In genomic region chr11:117985953-117986887, GRCh38 we compare ENCODE assay signal across 8 cellular contexts. TPM values are rescaled to one million over a fixed set of nuclear protein-coding genes. Genes with fewer than 3 reads are reported as not detected.
A peak's percentile ranks its signal among the peaks of the same experiment; 100 is the strongest.
DNase-seq lines count a peak whose midpoint lies in the region; ATAC-seq and TF ChIP-seq lines count a peak whose summit lies in the region.

Gene IL10RA (plus strand): TSS chr11:117986394. CDS start chr11:117986468, 74 bp downstream.

- peak within 1 kb of the TSS; percentile 94 to 98 (median 95) for H3K27ac Mint-ChIP-seq in CD4-positive, CD25-positive, alpha-beta regulatory T cell

- no peaks in the 10 kb centered on the region for H3K27me3 Mint-ChIP-seq in CD4-positive, CD25-positive, alpha-beta regulatory T cell

- TF ChIP-seq CTCF in omental fat pad (IDR thresholded peaks at IDR 0.05) (no peak), testis (IDR thresholded peaks at IDR 0.05) (no peak)

- peaks cover 65% of the 10 kb centered on the region for H3K4me1 ChIP-seq in CD4-positive, CD25-positive, alpha-beta regulatory T cell (ENCODE audit: control insufficient read depth, insufficient read depth, low read length, poor library complexity, severe bottlenecking)
- peaks cover 10% of the 10 kb centered on the region for H3K4me1 ChIP-seq in testis

- H3K4me1 Mint-ChIP-seq in CD4-positive, CD25-positive, alpha-beta regulatory T cell = peaks cover 17 to 55% (median 42%) of the 10 kb centered on the region in 4 donors

- no peak for TF ChIP-seq POLR2A in testis (IDR thresholded peaks at IDR 0.05)

- peak within 1 kb of the TSS; percentile 93 to 98 (median 97) for H3K4me3 Mint-ChIP-seq in CD4-positive, CD25-positive, alpha-beta regulatory T cell

- H3K4me3 ChIP-seq in CD4-positive, CD25-positive, alpha-beta regulatory T cell (ENCODE audit: low read depth, low read length) = peak within 1 kb of the TSS; percentile 100
- H3K4me3 ChIP-seq in testis = peak within 1 kb of the TSS; percentile 52 to 63

- peaks cover 48% of the 10 kb centered on the region for H3K36me3 Mint-ChIP-seq in CD4-positive, CD25-positive, alpha-beta regulatory T cell

- ATAC-seq in CD4-positive, CD25-positive, alpha-beta regulatory T cell (ENCODE audit: low read depth in 2 of 2) = peak; percentile 85 to 88
- ATAC-seq in GM19035 (IDR thresholded peaks at IDR 0.05; ENCODE audit: unreplicated experiment) = peak; percentile 89
- peak; percentile 68 for ATAC-seq in HG03378 (IDR thresholded peaks at IDR 0.05; ENCODE audit: unreplicated experiment)
- ATAC-seq in omental fat pad (ENCODE audit: low FRiP score) = peak; percentile 96

- intact Hi-C loops in testis (cut with DNase I; ENCODE audit: low total_unique reads) = no loop called here

- no peaks in the 10 kb centered on the region for H3K9me3 ChIP-seq in CD4-positive, CD25-positive, alpha-beta regulatory T cell (ENCODE audit: control insufficient read depth in 2 of 2, low read length in 2 of 2)
- no peaks in the 10 kb centered on the region for H3K9me3 ChIP-seq in testis

- 5 to 12% methylated on average over 9 to 54 of the region's 71 CpGs for WGBS in testis, 2 donors

- peaks cover 39% of the 10 kb centered on the region for H3K36me3 ChIP-seq in CD4-positive, CD25-positive, alpha-beta regulatory T cell (ENCODE audit: control insufficient read depth, insufficient read depth, low read length)
- H3K36me3 ChIP-seq in testis (ENCODE audit: low read depth, missing control alignments) = no peaks in the 10 kb centered on the region

- DNase-seq in CD4-positive, CD25-positive, alpha-beta regulatory T cell = peak; percentile 80 to 92 (median 85)
- DNase-seq in OCI-M1 (lab: John Stamatoyannopoulos, UW) = peak; percentile 74
- peak; percentile 78 for DNase-seq in activated effector memory CD4-positive, alpha-beta T cell treated with Interleukin-2 at 50 U/mL for 16 hours
- peak; percentile 60 for DNase-seq in glomerular visceral epithelial cell (ENCODE audit: extremely low spot score)
- peak; percentile 54 for DNase-seq in omental fat pad (ENCODE audit: low spot score)
- peak; percentile 78 for DNase-seq in testis

- H3K9me3 Mint-ChIP-seq in CD4-positive, CD25-positive, alpha-beta regulatory T cell = peaks cover 0 to 4% (median 0%) of the 10 kb centered on the region in 7 donors

- no peaks in the 10 kb centered on the region for H3K27me3 ChIP-seq in CD4-positive, CD25-positive, alpha-beta regulatory T cell (ENCODE audit: control insufficient read depth, insufficient read depth, low read length)
- no peaks in the 10 kb centered on the region for H3K27me3 ChIP-seq in testis

- peak within 1 kb of the TSS; percentile 95 for H3K27ac ChIP-seq in CD4-positive, CD25-positive, alpha-beta regulatory T cell (ENCODE audit: insufficient read depth, low read length, poor library complexity, severe bottlenecking)
- H3K27ac ChIP-seq in testis = peak within 1 kb of the TSS; percentile 47 to 50

RNA-seq across cellular contexts. Expression of gene IL10RA, which starts in this region (rescaled TPM):
- total RNA-seq in CD4-positive, CD25-positive, alpha-beta regulatory T cell = 661 TPM
- polyA plus RNA-seq in CD4-positive, CD25-positive, alpha-beta regulatory T cell = 100 to 1,000 TPM; 572 to 666 (median 631) TPM
- 10 to 100 TPM; 23.2 to 65.9 (median 44.4) TPM for total RNA-seq in omental fat pad
- 1 to 10 TPM; 3.6 to 7.6 TPM for total RNA-seq in testis
- polyA plus RNA-seq in testis (ENCODE audit: insufficient read depth, low read depth, low replicate concordance) = 12.8 TPM

Comparison
In these comparisons a context has a peak if more than half of its experiments do, and no peak if none do; other contexts are left out.
1. Peak in every context shown above with its lines: DNase-seq, ATAC-seq, H3K4me3 ChIP-seq and H3K27ac ChIP-seq.
2. RNA of gene IL10RA (polyA plus RNA-seq): 572 to 666 TPM in CD4-positive, CD25-positive, alpha-beta regulatory T cell; 12.8 TPM in testis (single experiment); every median in the first group is over 10 times any median in the second.